ENCODE assay signal across 15 cellular contexts in genomic region chr18:32884543-32884942, GRCh38.
A peak's percentile ranks its signal among the peaks of the same experiment; 100 is the strongest.
DNase-seq lines count a peak whose midpoint lies in the region; ATAC-seq and TF ChIP-seq lines count a peak whose summit lies in the region.
"Had no signal": no experiment of that assay in that cellular context is flagged by ENCODE, and none has a peak within 500 bp of the region (broad histone marks: within the 10 kb centered on the region; RNA-seq: fewer than 3 reads in every experiment).

No MANE protein-coding gene starts in this region.

- no peak overlapping the region for H3K27ac Mint-ChIP-seq in CD14-positive monocyte
- H3K27ac Mint-ChIP-seq: mesothelial cell of epicardium, WTC11 had no signal

- no peaks in the 10 kb centered on the region for H3K27me3 Mint-ChIP-seq in CD14-positive monocyte (ENCODE audit: low read depth in 3 of 3)

- peak; percentile 4 for DNase-seq in GM10266 (ENCODE audit: extremely low spot score)
- DNase-seq in activated CD8-positive, alpha-beta memory T cell treated with anti-CD3 and anti-CD28 coated beads for 24 hours: no peak
- no peak for DNase-seq in DMS53 treated with DMSO at 0.1 percent for 48 hours (lab: John Stamatoyannopoulos, UW; ENCODE audit: unreplicated experiment)
- DNase-seq in NCI-H1694 treated with DMSO at 0.1 percent for 48 hours (lab: John Stamatoyannopoulos, UW): no peak
- DNase-seq in CD14-positive monocyte (ENCODE audit: low spot score): no peak
- DNase-seq: activated T-cell treated with anti-CD3 and anti-CD28 coated beads, Interleukin-2, amount 50 U/mL, for 48 hours; brain microvascular endothelial cell; DMS153; NCI-H446 treated with DMSO at 0.1 percent for 48 hours; stimulated activated CD4-positive, alpha-beta T cell treated with anti-CD3 and anti-CD28 coated beads, Interleukin-2, amount 100 ng/mL, for 48 hours had no signal

- TF ChIP-seq CTCF in GM10266 (IDR thresholded peaks at IDR 0.05; ENCODE audit: control insufficient read depth, insufficient read depth, low read depth, missing control alignments) (no peak), CD14-positive monocyte (IDR thresholded peaks at IDR 0.05) (no peak)

- no peak overlapping the region for H3K4me3 Mint-ChIP-seq in CD14-positive monocyte
- H3K4me3 Mint-ChIP-seq: mesothelial cell of epicardium, WTC11 had no signal

- intact Hi-C loops in CD14-positive monocyte (cut with micrococcal nuclease): no loop called here

- peaks cover 0 to 4% (median 0%) of the 10 kb centered on the region in 7 donors for H3K9me3 Mint-ChIP-seq in CD14-positive monocyte
- H3K9me3 Mint-ChIP-seq: mesothelial cell of epicardium had no signal

- no peaks in the 10 kb centered on the region for H3K36me3 Mint-ChIP-seq in CD14-positive monocyte
- H3K36me3 Mint-ChIP-seq: mesothelial cell of epicardium, WTC11 had no signal

- ATAC-seq in GM19397 (IDR thresholded peaks at IDR 0.05; ENCODE audit: unreplicated experiment) (peak; percentile 90), HG02840 (IDR thresholded peaks at IDR 0.05; ENCODE audit: low FRiP score, unreplicated experiment) (peak; percentile 91), HG03460 (IDR thresholded peaks at IDR 0.05; ENCODE audit: unreplicated experiment) (peak; percentile 93)
- ATAC-seq: WTC11 had no signal

- H3K4me1 Mint-ChIP-seq in CD14-positive monocyte: no peaks in the 10 kb centered on the region
- H3K4me1 Mint-ChIP-seq: mesothelial cell of epicardium had no signal
